1 cellular context compared by ENCODE assay signal in the genomic region with DNA sequence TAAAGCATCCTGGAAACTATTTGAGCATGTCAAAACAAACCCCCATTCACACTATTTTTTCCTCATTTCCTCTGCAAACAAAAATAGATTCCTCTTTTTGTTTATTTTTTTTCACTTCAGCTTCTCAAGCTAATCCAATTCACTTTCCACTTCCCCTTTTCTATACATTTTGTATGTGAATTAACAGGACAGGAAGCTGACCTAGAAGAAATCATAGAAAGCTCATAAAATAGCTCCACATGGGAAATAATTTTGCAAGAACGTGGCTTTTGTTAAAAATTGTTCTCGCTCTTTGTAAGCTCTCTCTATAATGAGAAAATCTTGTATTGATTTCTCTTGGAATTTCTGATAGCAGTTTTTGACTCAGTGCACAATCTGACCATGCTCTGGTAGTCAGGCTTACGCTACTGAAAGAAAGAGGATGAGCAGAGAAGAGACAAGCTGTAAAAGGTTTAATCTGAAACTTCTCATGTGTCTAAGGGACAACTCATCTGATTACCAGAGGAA.
A peak's percentile ranks its signal among the peaks of the same experiment; 100 is the strongest.
TF ChIP-seq lines count a peak whose summit lies in the region.

No MANE protein-coding gene starts in this region.

TF ChIP-seq in GM12878, 131 proteins besides CTCF, POLR2A, EP300 and RAD21 (continued from another document):
- TF ChIP-seq ZNF217 (IDR thresholded peaks at IDR 0.05) (0 out of 2 replicates have a peak, but pooled peaks have one; percentile 21), MEF2A (IDR thresholded peaks at IDR 0.05; ENCODE audit: insufficient read depth, low read depth, low read length) (peak; percentile 95), RBBP5 (conservative IDR thresholded peaks at IDR 0.05) (no peak), PAX5 (IDR thresholded peaks at IDR 0.05; ENCODE audit: borderline replicate concordance, low read depth, low read length) (peak; percentile 45; the same call in 1 of the 2 replicates), TBL1XR1 (IDR thresholded peaks at IDR 0.05; ENCODE audit: low read depth, low read length) (0 out of 2 replicates have a peak, but pooled peaks have one; percentile 24), CHD2 (IDR thresholded peaks at IDR 0.05; ENCODE audit: borderline replicate concordance, low read depth, low read length) (peak; percentile 31; the same call in 1 of the 2 replicates), CBX5 (IDR thresholded peaks at IDR 0.05; ENCODE audit: low read depth) (0 out of 2 replicates have a peak, but pooled peaks have one; percentile 32), IKZF2 (IDR thresholded peaks at IDR 0.05) (peak; percentile 91 to 97), BHLHE40 (IDR thresholded peaks at IDR 0.05; ENCODE audit: borderline replicate concordance in 1 of 2, low read depth in 2 of 2, low read length in 1 of 2) (no peak), ELK1 (IDR thresholded peaks at IDR 0.05; ENCODE audit: low read depth, low read length) (no peak), ATF7 (IDR thresholded peaks at IDR 0.05; ENCODE audit: low read depth) (0 out of 2 replicates have a peak, but pooled peaks have one; percentile 22), RAD51 (IDR thresholded peaks at IDR 0.05) (0 out of 2 replicates have a peak, but pooled peaks have one; percentile 18), SPI1 (IDR thresholded peaks at IDR 0.05; ENCODE audit: borderline replicate concordance, insufficient read depth, low read depth, low read length) (peak; percentile 97), NFIC (IDR thresholded peaks at IDR 0.05; ENCODE audit: low read depth, low read length) (peak; percentile 88), ETV6 (conservative IDR thresholded peaks at IDR 0.05 in 1 of 2, IDR thresholded peaks at IDR 0.05 in 1 of 2; ENCODE audit: borderline replicate concordance in 1 of 2, low read depth in 1 of 2) (peak in 1 of 2 experiments; percentile 51; a peak in 1 of 4 replicates), REST (IDR thresholded peaks at IDR 0.05; ENCODE audit: low read depth, low read length) (no peak), ASH2L (IDR thresholded peaks at IDR 0.05; ENCODE audit: borderline replicate concordance, low read depth) (0 out of 2 replicates have a peak, but pooled peaks have one; percentile 65), IKZF1 (conservative IDR thresholded peaks at IDR 0.05) (peak; percentile 87), MTA2 (IDR thresholded peaks at IDR 0.05; ENCODE audit: low read depth) (peak; percentile 81; the same call in 1 of the 2 replicates), CREM (IDR thresholded peaks at IDR 0.05; ENCODE audit: low read depth) (0 out of 2 replicates have a peak, but pooled peaks have one; percentile 7), SREBF1 (IDR thresholded peaks at IDR 0.05; ENCODE audit: low read length) (no peak), NFXL1 (IDR thresholded peaks at IDR 0.05; ENCODE audit: borderline replicate concordance) (no peak), RELB (IDR thresholded peaks at IDR 0.05; ENCODE audit: low read depth) (peak; percentile 85)
- TF ChIP-seq, protein P1, sequence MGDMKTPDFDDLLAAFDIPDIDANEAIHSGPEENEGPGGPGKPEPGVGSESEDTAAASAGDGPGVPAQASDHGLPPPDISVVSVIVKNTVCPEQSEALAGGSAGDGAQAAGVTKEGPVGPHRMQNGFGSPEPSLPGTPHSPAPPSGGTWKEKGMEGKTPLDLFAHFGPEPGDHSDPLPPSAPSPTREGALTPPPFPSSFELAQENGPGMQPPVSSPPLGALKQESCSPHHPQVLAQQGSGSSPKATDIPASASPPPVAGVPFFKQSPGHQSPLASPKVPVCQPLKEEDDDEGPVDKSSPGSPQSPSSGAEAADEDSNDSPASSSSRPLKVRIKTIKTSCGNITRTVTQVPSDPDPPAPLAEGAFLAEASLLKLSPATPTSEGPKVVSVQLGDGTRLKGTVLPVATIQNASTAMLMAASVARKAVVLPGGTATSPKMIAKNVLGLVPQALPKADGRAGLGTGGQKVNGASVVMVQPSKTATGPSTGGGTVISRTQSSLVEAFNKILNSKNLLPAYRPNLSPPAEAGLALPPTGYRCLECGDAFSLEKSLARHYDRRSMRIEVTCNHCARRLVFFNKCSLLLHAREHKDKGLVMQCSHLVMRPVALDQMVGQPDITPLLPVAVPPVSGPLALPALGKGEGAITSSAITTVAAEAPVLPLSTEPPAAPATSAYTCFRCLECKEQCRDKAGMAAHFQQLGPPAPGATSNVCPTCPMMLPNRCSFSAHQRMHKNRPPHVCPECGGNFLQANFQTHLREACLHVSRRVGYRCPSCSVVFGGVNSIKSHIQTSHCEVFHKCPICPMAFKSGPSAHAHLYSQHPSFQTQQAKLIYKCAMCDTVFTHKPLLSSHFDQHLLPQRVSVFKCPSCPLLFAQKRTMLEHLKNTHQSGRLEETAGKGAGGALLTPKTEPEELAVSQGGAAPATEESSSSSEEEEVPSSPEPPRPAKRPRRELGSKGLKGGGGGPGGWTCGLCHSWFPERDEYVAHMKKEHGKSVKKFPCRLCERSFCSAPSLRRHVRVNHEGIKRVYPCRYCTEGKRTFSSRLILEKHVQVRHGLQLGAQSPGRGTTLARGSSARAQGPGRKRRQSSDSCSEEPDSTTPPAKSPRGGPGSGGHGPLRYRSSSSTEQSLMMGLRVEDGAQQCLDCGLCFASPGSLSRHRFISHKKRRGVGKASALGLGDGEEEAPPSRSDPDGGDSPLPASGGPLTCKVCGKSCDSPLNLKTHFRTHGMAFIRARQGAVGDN (IDR thresholded peaks at IDR 0.05): no peak
- TF ChIP-seq, protein P2, sequence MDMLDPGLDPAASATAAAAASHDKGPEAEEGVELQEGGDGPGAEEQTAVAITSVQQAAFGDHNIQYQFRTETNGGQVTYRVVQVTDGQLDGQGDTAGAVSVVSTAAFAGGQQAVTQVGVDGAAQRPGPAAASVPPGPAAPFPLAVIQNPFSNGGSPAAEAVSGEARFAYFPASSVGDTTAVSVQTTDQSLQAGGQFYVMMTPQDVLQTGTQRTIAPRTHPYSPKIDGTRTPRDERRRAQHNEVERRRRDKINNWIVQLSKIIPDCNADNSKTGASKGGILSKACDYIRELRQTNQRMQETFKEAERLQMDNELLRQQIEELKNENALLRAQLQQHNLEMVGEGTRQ (IDR thresholded peaks at IDR 0.05; ENCODE audit: borderline replicate concordance, low read depth, low read length): no peak
- TF ChIP-seq, protein P3, sequence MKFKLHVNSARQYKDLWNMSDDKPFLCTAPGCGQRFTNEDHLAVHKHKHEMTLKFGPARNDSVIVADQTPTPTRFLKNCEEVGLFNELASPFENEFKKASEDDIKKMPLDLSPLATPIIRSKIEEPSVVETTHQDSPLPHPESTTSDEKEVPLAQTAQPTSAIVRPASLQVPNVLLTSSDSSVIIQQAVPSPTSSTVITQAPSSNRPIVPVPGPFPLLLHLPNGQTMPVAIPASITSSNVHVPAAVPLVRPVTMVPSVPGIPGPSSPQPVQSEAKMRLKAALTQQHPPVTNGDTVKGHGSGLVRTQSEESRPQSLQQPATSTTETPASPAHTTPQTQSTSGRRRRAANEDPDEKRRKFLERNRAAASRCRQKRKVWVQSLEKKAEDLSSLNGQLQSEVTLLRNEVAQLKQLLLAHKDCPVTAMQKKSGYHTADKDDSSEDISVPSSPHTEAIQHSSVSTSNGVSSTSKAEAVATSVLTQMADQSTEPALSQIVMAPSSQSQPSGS (IDR thresholded peaks at IDR 0.05; ENCODE audit: low read length): peak; percentile 72
